Comparison of ENCODE assay signal across 17 cellular contexts in the genomic region with DNA sequence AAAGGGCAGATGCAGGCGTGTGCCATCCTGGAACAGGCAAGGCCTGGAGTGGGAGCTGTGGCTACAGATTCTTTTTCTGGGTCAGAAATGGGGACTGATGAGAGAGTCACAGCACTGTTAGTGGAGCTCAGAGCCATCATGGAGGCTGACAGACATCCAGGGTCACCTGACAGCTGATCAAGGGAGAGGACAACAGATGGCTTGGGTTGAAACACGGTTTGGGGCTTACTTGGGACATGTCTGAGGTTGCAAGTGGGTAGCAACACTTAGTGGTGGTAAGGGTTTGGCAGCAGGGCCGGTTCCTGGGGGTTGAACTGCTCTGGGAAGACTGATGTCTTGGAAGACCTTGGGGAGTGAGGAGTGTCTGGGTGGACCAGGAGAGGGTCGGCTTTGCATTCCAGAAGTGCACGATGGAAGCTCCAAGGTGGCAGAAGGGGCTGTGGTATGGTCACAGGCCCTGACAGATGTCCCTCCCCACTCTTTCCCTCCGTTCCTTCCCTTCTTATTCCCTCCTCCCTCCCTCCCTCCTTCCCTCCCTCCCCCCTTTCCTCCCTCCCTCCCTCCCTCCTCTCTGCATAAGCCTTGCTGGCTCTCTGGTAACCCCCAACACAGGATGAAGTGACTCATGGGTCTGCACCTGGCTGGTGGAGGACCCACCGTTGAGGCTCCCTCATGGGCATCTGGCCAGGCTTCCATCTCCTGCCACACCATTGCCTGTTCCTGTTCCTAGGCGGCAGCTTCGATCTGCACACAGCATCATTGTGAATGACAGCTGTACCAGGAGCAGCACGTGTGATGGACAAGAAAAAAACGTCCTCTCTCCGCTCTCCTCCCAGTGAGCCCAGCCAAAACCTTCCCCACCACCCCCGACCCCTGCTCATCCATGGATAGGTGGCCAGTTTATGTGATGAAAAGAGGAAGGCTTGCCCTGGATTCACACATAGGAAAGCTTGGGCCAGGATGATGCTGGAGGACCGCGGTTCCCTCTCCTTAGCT.
"Had no signal": no experiment of that assay in that cellular context is flagged by ENCODE, and none has a peak within 500 bp of the region (broad histone marks: within the 10 kb centered on the region; RNA-seq: fewer than 3 reads in every experiment).

No MANE protein-coding gene starts in this region.

- H3K27me3 Mint-ChIP-seq: activated CD4-positive, alpha-beta memory T cell treated with anti-CD3 and anti-CD28 coated beads, Interleukin-2, amount 10 ng/mL, durations not matched to agents 7 days and 5 days had no signal

- DNase-seq: activated CD4-positive, alpha-beta memory T cell treated with anti-CD3 and anti-CD28 coated beads, Interleukin-2, amount 10 ng/mL, durations not matched to agents 7 days and 5 days; activated CD4-positive, alpha-beta T cell treated with anti-CD3 and anti-CD28 coated beads for 4 hours; activated naive CD4-positive, alpha-beta T cell treated with anti-CD3 and anti-CD28 coated beads for 36 hours; activated T-cell treated with anti-CD3 and anti-CD28 coated beads, Interleukin-2, amount 50 U/mL, for 4 hours; body of pancreas; caudate nucleus; midbrain; ovary; sigmoid colon; SK-N-SH; spleen; stimulated activated naive B cell treated with anti-CD40 and anti-IgM and Interleukin-4, amounts not matched to agents 10 μg/mL and 1 μg/mL and 100 μg/mL, for 72 hours; tibial artery had no signal

- H3K36me3 Mint-ChIP-seq: stimulated activated naive B cell treated with anti-CD40 and anti-IgM and Interleukin-4, amounts not matched to agents 10 μg/mL and 1 μg/mL and 100 μg/mL, for 72 hours; WTC11 had no signal

- H3K36me3 ChIP-seq: ovary had no signal

- H3K4me3 Mint-ChIP-seq: activated CD4-positive, alpha-beta memory T cell treated with anti-CD3 and anti-CD28 coated beads, Interleukin-2, amount 10 ng/mL, durations not matched to agents 7 days and 5 days; activated naive CD4-positive, alpha-beta T cell treated with anti-CD3 and anti-CD28 coated beads for 36 hours; activated T-cell treated with anti-CD3 and anti-CD28 coated beads, Interleukin-2, amount 50 U/mL, for 4 hours; neural crest cell; stimulated activated naive B cell treated with anti-CD40 and anti-IgM and Interleukin-4, amounts not matched to agents 10 μg/mL and 1 μg/mL and 100 μg/mL, for 72 hours; WTC11 had no signal

- H3K4me1 ChIP-seq: body of pancreas, sigmoid colon had no signal

- H3K27ac ChIP-seq: body of pancreas, ovary, sigmoid colon, spleen, tibial artery had no signal

- H3K9ac ChIP-seq: SK-N-SH had no signal

- H3K4me2 ChIP-seq: SK-N-SH had no signal

- H3K4me3 ChIP-seq: body of pancreas, ovary, sigmoid colon, spleen, tibial artery had no signal

- FAIRE-seq: colon had no signal

- H3K4me1 Mint-ChIP-seq: WTC11 had no signal

- H3K9me3 Mint-ChIP-seq: activated CD4-positive, alpha-beta memory T cell treated with anti-CD3 and anti-CD28 coated beads, Interleukin-2, amount 10 ng/mL, durations not matched to agents 7 days and 5 days; activated naive CD4-positive, alpha-beta T cell treated with anti-CD3 and anti-CD28 coated beads for 36 hours; activated T-cell treated with anti-CD3 and anti-CD28 coated beads, Interleukin-2, amount 50 U/mL, for 4 hours; neural crest cell; stimulated activated naive B cell treated with anti-CD40 and anti-IgM and Interleukin-4, amounts not matched to agents 10 μg/mL and 1 μg/mL and 100 μg/mL, for 72 hours; WTC11 had no signal

- ATAC-seq: activated T-cell treated with anti-CD3 and anti-CD28 coated beads, Interleukin-2, amount 50 U/mL, for 4 hours; body of pancreas; esophagus mucosa; stimulated activated naive B cell treated with anti-CD40 and anti-IgM and Interleukin-4, amounts not matched to agents 10 μg/mL and 1 μg/mL and 100 μg/mL, for 72 hours; WTC11 had no signal

- H3K27me3 ChIP-seq: body of pancreas, ovary, sigmoid colon, spleen, tibial artery had no signal

- H3K9me3 ChIP-seq: body of pancreas, ovary, sigmoid colon, SK-N-SH, spleen, tibial artery had no signal

- H3K27ac Mint-ChIP-seq: activated CD4-positive, alpha-beta memory T cell treated with anti-CD3 and anti-CD28 coated beads, Interleukin-2, amount 10 ng/mL, durations not matched to agents 7 days and 5 days; activated naive CD4-positive, alpha-beta T cell treated with anti-CD3 and anti-CD28 coated beads for 36 hours; stimulated activated naive B cell treated with anti-CD40 and anti-IgM and Interleukin-4, amounts not matched to agents 10 μg/mL and 1 μg/mL and 100 μg/mL, for 72 hours; WTC11 had no signal
